ENCODE assay signal across 10 cellular contexts in the genomic region with DNA sequence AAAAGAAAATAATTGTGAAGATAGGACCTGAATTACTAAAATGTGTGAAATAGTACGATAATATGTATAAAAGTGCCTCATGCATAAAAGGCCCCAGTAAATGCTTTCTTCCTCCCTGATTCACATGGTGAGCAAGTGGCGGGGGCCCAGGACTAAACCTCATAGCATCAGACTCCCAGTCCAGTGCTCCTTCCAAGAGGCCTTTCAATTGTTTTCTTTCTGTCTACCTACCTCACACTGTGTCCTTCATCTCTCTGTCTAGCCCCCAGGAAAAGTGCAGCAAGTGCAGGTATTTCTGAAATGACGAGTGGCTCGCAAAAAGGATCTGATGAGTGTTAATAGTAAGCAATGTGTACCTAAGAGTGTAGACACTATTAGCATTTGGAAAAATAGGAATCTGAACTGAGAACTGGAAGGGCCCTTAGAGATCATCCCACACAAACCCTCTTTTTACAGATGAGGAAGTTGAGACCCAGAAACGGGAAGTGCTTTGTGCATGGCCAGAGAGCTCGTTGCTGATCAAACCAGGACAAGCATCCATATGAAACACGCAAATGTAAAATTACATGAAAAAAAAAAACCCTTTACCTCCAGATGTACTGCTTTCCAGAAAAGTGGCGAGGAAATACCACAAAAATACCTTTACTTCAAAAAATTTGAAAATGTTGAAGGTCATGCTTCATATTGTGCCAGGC.
A peak's percentile ranks its signal among the peaks of the same experiment; 100 is the strongest.
DNase-seq lines count a peak whose midpoint lies in the region; ATAC-seq and TF ChIP-seq lines count a peak whose summit lies in the region.
"Had no signal": no experiment of that assay in that cellular context is flagged by ENCODE, and none has a peak within 500 bp of the region (broad histone marks: within the 10 kb centered on the region; RNA-seq: fewer than 3 reads in every experiment).

No MANE protein-coding gene starts in this region.

- peaks cover 0 to 19% (median 7%) of the 10 kb centered on the region in 3 donors for H3K4me1 ChIP-seq in esophagus squamous epithelium

- peak overlapping the region; percentile 16 for H3K4me3 Mint-ChIP-seq in activated T-cell treated with anti-CD3 and anti-CD28 coated beads, Interleukin-2, amount 50 U/mL, for 4 hours
- H3K4me3 Mint-ChIP-seq in IgD-negative memory B cell = peak overlapping the region; percentile 15 to 84 (median 79)
- peak overlapping the region; percentile 67 for H3K4me3 Mint-ChIP-seq in activated naive CD8-positive, alpha-beta T cell
- peak overlapping the region; percentile 73 to 74 for H3K4me3 Mint-ChIP-seq in stimulated activated naive CD8-positive, alpha-beta T cell treated with anti-CD3 and anti-CD28 coated beads, Interleukin-15, amount 100 ng/mL, for 72 hours

- no peak for TF ChIP-seq POLR2A in esophagus squamous epithelium (IDR thresholded peaks at IDR 0.05)

- intact Hi-C loops in esophagus squamous epithelium (cut with DNase I) = loop anchor here (10.0 kb wide), 1 partner anchor 402 kb away; the partner anchor contains the start of gene FGGY

- no peaks in the 10 kb centered on the region for H3K27me3 Mint-ChIP-seq in activated T-cell treated with anti-CD3 and anti-CD28 coated beads, Interleukin-2, amount 50 U/mL, for 4 hours (ENCODE audit: low read depth)
- no peaks in the 10 kb centered on the region for H3K27me3 Mint-ChIP-seq in IgD-negative memory B cell
- no peaks in the 10 kb centered on the region for H3K27me3 Mint-ChIP-seq in activated naive CD8-positive, alpha-beta T cell
- no peaks in the 10 kb centered on the region for H3K27me3 Mint-ChIP-seq in stimulated activated naive CD8-positive, alpha-beta T cell treated with anti-CD3 and anti-CD28 coated beads, Interleukin-15, amount 100 ng/mL, for 72 hours

- H3K9me3 ChIP-seq in esophagus squamous epithelium = no peaks in the 10 kb centered on the region
- H3K9me3 ChIP-seq: SJSA1 had no signal

- TF ChIP-seq CTCF in esophagus squamous epithelium (IDR thresholded peaks at IDR 0.05) (no peak), omental fat pad (IDR thresholded peaks at IDR 0.05) (no peak)

- H3K27me3 ChIP-seq in esophagus squamous epithelium = no peaks in the 10 kb centered on the region
- H3K27me3 ChIP-seq: SJSA1 had no signal

- no peaks in the 10 kb centered on the region for H3K9me3 Mint-ChIP-seq in activated T-cell treated with anti-CD3 and anti-CD28 coated beads, Interleukin-2, amount 50 U/mL, for 4 hours
- no peaks in the 10 kb centered on the region for H3K9me3 Mint-ChIP-seq in IgD-negative memory B cell
- H3K9me3 Mint-ChIP-seq in activated naive CD8-positive, alpha-beta T cell (ENCODE audit: low read depth) = no peaks in the 10 kb centered on the region
- peaks cover 0 to 4% of the 10 kb centered on the region in 2 donors for H3K9me3 Mint-ChIP-seq in stimulated activated naive CD8-positive, alpha-beta T cell treated with anti-CD3 and anti-CD28 coated beads, Interleukin-15, amount 100 ng/mL, for 72 hours
- H3K9me3 Mint-ChIP-seq: activated naive CD4-positive, alpha-beta T cell treated with anti-CD3 and anti-CD28 coated beads, Interleukin-2, amount 50 U/mL, for 72 hours had no signal

- no peak for ATAC-seq in activated T-cell treated with anti-CD3 and anti-CD28 coated beads, Interleukin-2, amount 50 U/mL, for 4 hours
- peak; percentile 71 for ATAC-seq in stimulated activated naive CD8-positive, alpha-beta T cell treated with anti-CD3 and anti-CD28 coated beads, Interleukin-15, amount 100 ng/mL, for 72 hours
- ATAC-seq in omental fat pad (ENCODE audit: low FRiP score) = no peak

- peak overlapping the region; percentile 0 to 71 (median 24) for H3K27ac Mint-ChIP-seq in IgD-negative memory B cell
- no peak overlapping the region for H3K27ac Mint-ChIP-seq in activated naive CD8-positive, alpha-beta T cell
- H3K27ac Mint-ChIP-seq in stimulated activated naive CD8-positive, alpha-beta T cell treated with anti-CD3 and anti-CD28 coated beads, Interleukin-15, amount 100 ng/mL, for 72 hours = peak overlapping the region in 1 of 2 donors; percentile 80

- H3K36me3 Mint-ChIP-seq in activated T-cell treated with anti-CD3 and anti-CD28 coated beads, Interleukin-2, amount 50 U/mL, for 4 hours (ENCODE audit: insufficient read depth) = no peaks in the 10 kb centered on the region
- H3K36me3 Mint-ChIP-seq in IgD-negative memory B cell = peaks cover 3% of the 10 kb centered on the region
- H3K36me3 Mint-ChIP-seq in activated naive CD8-positive, alpha-beta T cell = no peaks in the 10 kb centered on the region
- H3K36me3 Mint-ChIP-seq: activated naive CD4-positive, alpha-beta T cell treated with anti-CD3 and anti-CD28 coated beads, Interleukin-2, amount 50 U/mL, for 72 hours had no signal

- H3K27ac ChIP-seq in esophagus squamous epithelium (peak overlapping the region in 1 of 4 donors; percentile 18), caudate nucleus (ENCODE audit: low read depth, low read length) (no peak overlapping the region)
- H3K27ac ChIP-seq: SJSA1 had no signal

- no peak overlapping the region for H3K4me3 ChIP-seq in esophagus squamous epithelium
- H3K4me3 ChIP-seq: SJSA1 had no signal

- no peak for DNase-seq in activated T-cell treated with anti-CD3 and anti-CD28 coated beads, Interleukin-2, amount 50 U/mL, for 4 hours
- no peak for DNase-seq in activated T-cell treated with anti-CD3 and anti-CD28 coated beads for 4 hours
- peak in 1 of 2 donors; percentile 16 for DNase-seq in stimulated activated naive CD8-positive, alpha-beta T cell treated with anti-CD3 and anti-CD28 coated beads, Interleukin-15, amount 100 ng/mL, for 72 hours
- no peak for DNase-seq in esophagus squamous epithelium (lab: John Stamatoyannopoulos, UW)
- DNase-seq in caudate nucleus (lab: John Stamatoyannopoulos, UW) = no peak
- no peak for DNase-seq in omental fat pad (ENCODE audit: low spot score)

- WGBS in esophagus squamous epithelium, 2 donors = 80 to 90% methylated on average over 8 of the region's 8 CpGs

- no peaks in the 10 kb centered on the region for H3K36me3 ChIP-seq in esophagus squamous epithelium
- H3K36me3 ChIP-seq: SJSA1 had no signal

- peaks cover 22% of the 10 kb centered on the region for H3K4me1 Mint-ChIP-seq in activated T-cell treated with anti-CD3 and anti-CD28 coated beads, Interleukin-2, amount 50 U/mL, for 4 hours (ENCODE audit: low read depth)
- H3K4me1 Mint-ChIP-seq in IgD-negative memory B cell = peaks cover 18 to 39% (median 19%) of the 10 kb centered on the region in 3 donors
- H3K4me1 Mint-ChIP-seq in activated naive CD8-positive, alpha-beta T cell (ENCODE audit: low read depth) = peaks cover 19% of the 10 kb centered on the region
- peaks cover 24% of the 10 kb centered on the region for H3K4me1 Mint-ChIP-seq in stimulated activated naive CD8-positive, alpha-beta T cell treated with anti-CD3 and anti-CD28 coated beads, Interleukin-15, amount 100 ng/mL, for 72 hours

Comparison
In these comparisons a context has a peak if more than half of its experiments do, and no peak if none do; other contexts are left out.
1. H3K4me3 Mint-ChIP-seq: peak in every context shown above with its lines; median percentile 79 in IgD-negative memory B cell; 74 in stimulated activated naive CD8-positive, alpha-beta T cell treated with anti-CD3 and anti-CD28 coated beads, Interleukin-15, amount 100 ng/mL, for 72 hours; 67 in activated naive CD8-positive, alpha-beta T cell; 16 in activated T-cell treated with anti-CD3 and anti-CD28 coated beads, Interleukin-2, amount 50 U/mL, for 4 hours.